In the genomic region with DNA sequence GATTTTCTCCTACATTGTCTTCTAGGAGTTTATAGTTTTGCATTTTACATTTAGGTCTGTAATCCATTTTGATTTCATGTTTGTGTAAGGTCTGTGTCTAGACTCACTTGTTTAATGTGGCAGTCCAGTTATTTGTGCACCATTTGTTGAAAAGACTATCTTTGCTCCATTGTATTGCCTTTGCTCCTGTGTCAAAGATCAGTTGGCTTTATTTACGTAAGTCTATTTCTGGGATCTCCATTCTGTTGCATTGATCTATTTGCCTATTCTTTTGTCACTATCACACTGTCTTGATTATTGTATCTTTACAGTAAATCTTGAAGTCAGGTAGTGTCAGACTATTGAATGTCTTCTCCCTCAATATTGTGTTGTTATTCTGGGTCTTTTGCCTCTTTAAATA, we compare ENCODE assay signal across 25 cellular contexts.
"Had no signal": no experiment of that assay in that cellular context is flagged by ENCODE, and none has a peak within 500 bp of the region (broad histone marks: within the 10 kb centered on the region; RNA-seq: fewer than 3 reads in every experiment).

No MANE protein-coding gene starts in this region.

- H3K79me2 ChIP-seq: hepatocyte had no signal

- H3K4me1 Mint-ChIP-seq: immature natural killer cell, naive B cell had no signal

- H3K36me3 ChIP-seq: colonic mucosa, esophagus muscularis mucosa, gastroesophageal sphincter, heart left ventricle, left ventricle myocardium inferior, lower lobe of right lung had no signal

- DNase-seq: colonic mucosa; cortex of kidney; effector CD8-positive, alpha-beta T cell; effector memory CD8-positive, alpha-beta T cell; foreskin keratinocyte; heart left ventricle; hypothalamus; immature natural killer cell; islet precursor cell; kidney; kidney glomerular epithelial cell; left colon; left ventricle myocardium inferior; lower lobe of right lung; mesenchymal stem cell; mucosa of descending colon; naive B cell had no signal

- ATAC-seq: effector memory CD8-positive, alpha-beta T cell; foreskin keratinocyte; gastroesophageal sphincter; heart left ventricle; left colon; left lobe of liver; lower lobe of right lung; mucosa of descending colon had no signal

- FAIRE-seq: endothelial cell of umbilical vein, frontal cortex, kidney had no signal

- H3K36me3 Mint-ChIP-seq: immature natural killer cell, mesothelial cell of epicardium, naive B cell had no signal

- H3K27ac Mint-ChIP-seq: dendritic cell treated with granulocyte-macrophage colony-stimulating factor and Interleukin-4, amounts not matched to agents 40 ng/mL and 50 ng/mL, for 4 days; effector memory CD8-positive, alpha-beta T cell; immature natural killer cell; mesothelial cell of epicardium; naive B cell had no signal

- H3K27ac ChIP-seq: colonic mucosa, esophagus muscularis mucosa, foreskin keratinocyte, gastroesophageal sphincter, heart left ventricle, hepatocyte, left ventricle myocardium inferior, lower lobe of right lung had no signal

- H3K4me1 ChIP-seq: colonic mucosa, foreskin keratinocyte, left ventricle myocardium inferior, lower lobe of right lung had no signal

- H3K4me3 ChIP-seq: colonic mucosa, esophagus muscularis mucosa, gastroesophageal sphincter, heart left ventricle, hepatocyte, left ventricle myocardium inferior, lower lobe of right lung, mucosa of descending colon had no signal

- H3K4me3 Mint-ChIP-seq: dendritic cell treated with granulocyte-macrophage colony-stimulating factor and Interleukin-4, amounts not matched to agents 40 ng/mL and 50 ng/mL, for 4 days; effector memory CD8-positive, alpha-beta T cell; immature natural killer cell; mesothelial cell of epicardium; naive B cell had no signal

- H3K4me2 ChIP-seq: hepatocyte had no signal

- H3K27me3 Mint-ChIP-seq: dendritic cell treated with granulocyte-macrophage colony-stimulating factor and Interleukin-4, amounts not matched to agents 40 ng/mL and 50 ng/mL, for 4 days had no signal

- H3K9me3 Mint-ChIP-seq: effector memory CD8-positive, alpha-beta T cell had no signal

- H2AFZ ChIP-seq: hepatocyte had no signal

- H3K27me3 ChIP-seq: colonic mucosa, esophagus muscularis mucosa, foreskin keratinocyte, gastroesophageal sphincter, heart left ventricle, hepatocyte had no signal

- H3K9me3 ChIP-seq: colonic mucosa, esophagus muscularis mucosa, gastroesophageal sphincter, left ventricle myocardium inferior, lower lobe of right lung, mucosa of descending colon had no signal
